Comparison of ENCODE assay signal across 17 cellular contexts in genomic region chr14:105855893-105856675, GRCh38.
DNase-seq lines count a peak whose midpoint lies in the region; ATAC-seq, FAIRE-seq and TF ChIP-seq lines count a peak whose summit lies in the region.
"Had no signal": no experiment of that assay in that cellular context is flagged by ENCODE, and none has a peak within 500 bp of the region (broad histone marks: within the 10 kb centered on the region; RNA-seq: fewer than 3 reads in every experiment).

No MANE protein-coding gene starts in this region.

- no peaks in the 10 kb centered on the region for H3K9me2 ChIP-seq in GM23248 (ENCODE audit: insufficient read depth)

- H3K27me3 ChIP-seq in CD8-positive, alpha-beta T cell (ENCODE audit: insufficient read depth, low read length), result no peaks in the 10 kb centered on the region
- H3K27me3 ChIP-seq in ovary (no peaks in the 10 kb centered on the region), GM23248 (replicated peaks; ENCODE audit: insufficient read depth) (no peaks in the 10 kb centered on the region)
- H3K27me3 ChIP-seq: body of pancreas, pancreas, stomach had no signal

- H3K27ac Mint-ChIP-seq in CD8-positive, alpha-beta T cell, result peak overlapping the region; percentile 28
- peak overlapping the region; percentile 61 for H3K27ac Mint-ChIP-seq in activated naive CD8-positive, alpha-beta T cell treated with anti-CD3 and anti-CD28 coated beads, Interleukin-2, amount 10 ng/mL, durations not matched to agents 7 days and 5 days

- H3F3A ChIP-seq in GM23248 (ENCODE audit: insufficient read depth), result no peaks in the 10 kb centered on the region

- no peak for TF ChIP-seq CTCF in CD8-positive, alpha-beta T cell (IDR thresholded peaks at IDR 0.05)
- TF ChIP-seq CTCF in ovary (IDR thresholded peaks at IDR 0.05), result no peak

- peaks cover 49% of the 10 kb centered on the region for H3K4me1 ChIP-seq in CD8-positive, alpha-beta T cell (ENCODE audit: insufficient read depth, low read length)
- H3K4me1 ChIP-seq in ovary (ENCODE audit: insufficient read depth) (no peaks in the 10 kb centered on the region), GM23248 (ENCODE audit: insufficient read depth) (no peaks in the 10 kb centered on the region)
- H3K4me1 ChIP-seq: body of pancreas, heart left ventricle, pancreas, stomach had no signal

- H4K20me1 ChIP-seq in GM23248 (ENCODE audit: insufficient read depth), result no peaks in the 10 kb centered on the region

- H3K9ac ChIP-seq in GM23248, result no peak overlapping the region

- CTCF ChIA-PET in CD8-positive, alpha-beta T cell (lab: Charles Lee), result no interaction called here

- POLR2A ChIA-PET in CD8-positive, alpha-beta T cell (lab: Charles Lee), result no interaction called here
- POLR2A ChIA-PET in activated naive CD8-positive, alpha-beta T cell treated with anti-CD3 and anti-CD28 coated beads, Interleukin-2, amount 10 ng/mL, durations not matched to agents 7 days and 5 days (lab: Charles Lee), result no interaction called here

- peak; percentile 42 for TF ChIP-seq POLR2A in GM15510 (IDR thresholded peaks at IDR 0.05; ENCODE audit: borderline replicate concordance, extremely low read depth, insufficient read length)
- no peak for TF ChIP-seq POLR2A in ovary (IDR thresholded peaks at IDR 0.05)
- TF ChIP-seq POLR2A in H54 (IDR thresholded peaks at IDR 0.05; ENCODE audit: low read depth, low read length), result no peak

- H3K4me1 Mint-ChIP-seq in CD8-positive, alpha-beta T cell (ENCODE audit: low read depth), result peaks cover 28% of the 10 kb centered on the region
- peaks cover 20% of the 10 kb centered on the region for H3K4me1 Mint-ChIP-seq in activated naive CD8-positive, alpha-beta T cell treated with anti-CD3 and anti-CD28 coated beads, Interleukin-2, amount 10 ng/mL, durations not matched to agents 7 days and 5 days

- no peak overlapping the region for H3K4me3 ChIP-seq in CD8-positive, alpha-beta T cell (ENCODE audit: low read depth, low read length)
- no peak overlapping the region for H3K4me3 ChIP-seq in ovary
- H3K4me3 ChIP-seq in GM23248, result no peak overlapping the region
- H3K4me3 ChIP-seq: body of pancreas, heart left ventricle, pancreas, stomach had no signal

- no peak for ATAC-seq in CD8-positive, alpha-beta T cell
- no peak for ATAC-seq in activated naive CD8-positive, alpha-beta T cell treated with anti-CD3 and anti-CD28 coated beads, Interleukin-2, amount 10 ng/mL, durations not matched to agents 7 days and 5 days (ENCODE audit: low read depth)
- ATAC-seq: body of pancreas, heart left ventricle, pancreas had no signal

- WGBS in ovary, 3 donors, result 82 to 83% (median 82%) methylated on average over 28 of the region's 28 CpGs
- 53 to 59% methylated on average over 24 to 28 of the region's 28 CpGs for WGBS in GM23248 (ENCODE audit: low coverage in 1 of 2, low lambda C conversion rate in 2 of 2, missing lambda C conversion rate in 2 of 2), 2 experiments

- intact Hi-C loops in CD8-positive, alpha-beta T cell (cut with DNase I, micrococcal nuclease), result no loop called here
- intact Hi-C loops in ovary (cut with DNase I), result no loop called here

- no peaks in the 10 kb centered on the region for H3K9me3 Mint-ChIP-seq in CD8-positive, alpha-beta T cell
- no peaks in the 10 kb centered on the region for H3K9me3 Mint-ChIP-seq in activated naive CD8-positive, alpha-beta T cell treated with anti-CD3 and anti-CD28 coated beads, Interleukin-2, amount 10 ng/mL, durations not matched to agents 7 days and 5 days

- H3K36me3 ChIP-seq in CD8-positive, alpha-beta T cell (ENCODE audit: insufficient read depth, low read length), result no peaks in the 10 kb centered on the region
- H3K36me3 ChIP-seq in ovary, result no peaks in the 10 kb centered on the region
- no peaks in the 10 kb centered on the region for H3K36me3 ChIP-seq in GM23248 (ENCODE audit: low read depth)
- H3K36me3 ChIP-seq: heart left ventricle, pancreas, stomach had no signal

- no peaks in the 10 kb centered on the region for H3K36me3 Mint-ChIP-seq in CD8-positive, alpha-beta T cell
- H3K36me3 Mint-ChIP-seq in activated naive CD8-positive, alpha-beta T cell treated with anti-CD3 and anti-CD28 coated beads, Interleukin-2, amount 10 ng/mL, durations not matched to agents 7 days and 5 days, result peaks cover 3% of the 10 kb centered on the region

- H3K9me3 ChIP-seq in CD8-positive, alpha-beta T cell (ENCODE audit: low read length), result no peaks in the 10 kb centered on the region
- H3K9me3 ChIP-seq in ovary (peaks cover 0 to 7% of the 10 kb centered on the region in 2 donors), GM23248 (ENCODE audit: low read depth) (no peaks in the 10 kb centered on the region)
- H3K9me3 ChIP-seq: body of pancreas, heart left ventricle, pancreas, stomach had no signal

- no peak for FAIRE-seq in H54 (lab: Jason Lieb, UNC)
- FAIRE-seq: endothelial cell of umbilical vein, pancreas had no signal

- peak overlapping the region; percentile 26 for H3K4me3 Mint-ChIP-seq in CD8-positive, alpha-beta T cell
- no peak overlapping the region for H3K4me3 Mint-ChIP-seq in activated naive CD8-positive, alpha-beta T cell treated with anti-CD3 and anti-CD28 coated beads, Interleukin-2, amount 10 ng/mL, durations not matched to agents 7 days and 5 days

- no peak for TF ChIP-seq EP300 in ovary (IDR thresholded peaks at IDR 0.05)

- H3K4me2 ChIP-seq in GM23248 (ENCODE audit: unreplicated experiment), result no peak overlapping the region

- no peaks in the 10 kb centered on the region for H3K79me2 ChIP-seq in GM23248 (ENCODE audit: insufficient read depth)

- peak in 2 of 7 experiments; percentile 6 to 42 for DNase-seq in CD8-positive, alpha-beta T cell
- peak; percentile 28 for DNase-seq in activated naive CD8-positive, alpha-beta T cell treated with anti-CD3 and anti-CD28 coated beads, Interleukin-2, amount 10 ng/mL, durations not matched to agents 7 days and 5 days
- DNase-seq in ovary (peak in 4 of 5 donors; percentile 1 to 19 (median 2)), H54 (ENCODE audit: insufficient read length, low spot score) (no peak), GM23248 (no peak)
- DNase-seq in stimulated activated naive CD4-positive, alpha-beta T cell treated with Interleukin-2 at 50 U/mL for 16 hours (lab: John Stamatoyannopoulos, UW), result no peak
- DNase-seq: Calu3; GOT3; NCI-H345; stimulated activated CD4-positive, alpha-beta T cell treated with anti-CD3 and anti-CD28 coated beads, Interleukin-2, amount 100 ng/mL, for 48 hours; stomach; T1000 had no signal

- no peak overlapping the region for H3K27ac ChIP-seq in CD8-positive, alpha-beta T cell (ENCODE audit: low read depth, low read length)
- H3K27ac ChIP-seq in ovary (no peak overlapping the region), GM23248 (no peak overlapping the region)
- H3K27ac ChIP-seq: body of pancreas, heart left ventricle, pancreas, stomach had no signal

- in situ Hi-C loops in GM23248 (cut with MboI), result no loop called here

- H2AFZ ChIP-seq in GM23248, result no peak overlapping the region

- peaks cover 3% of the 10 kb centered on the region for H3K27me3 Mint-ChIP-seq in CD8-positive, alpha-beta T cell (ENCODE audit: low read depth)
- no peaks in the 10 kb centered on the region for H3K27me3 Mint-ChIP-seq in activated naive CD8-positive, alpha-beta T cell treated with anti-CD3 and anti-CD28 coated beads, Interleukin-2, amount 10 ng/mL, durations not matched to agents 7 days and 5 days

Comparison
In these comparisons a context has a peak if more than half of its experiments do, and no peak if none do; other contexts are left out.
1. DNase-seq: peak in activated naive CD8-positive, alpha-beta T cell treated with anti-CD3 and anti-CD28 coated beads, Interleukin-2, amount 10 ng/mL, durations not matched to agents 7 days and 5 days (single experiment) and ovary (4 of 5); none in stimulated activated naive CD4-positive, alpha-beta T cell treated with Interleukin-2 at 50 U/mL for 16 hours (single experiment), H54 (single experiment) and GM23248 (single experiment).